Comparison of ENCODE assay signal across 34 cellular contexts in the genomic region with DNA sequence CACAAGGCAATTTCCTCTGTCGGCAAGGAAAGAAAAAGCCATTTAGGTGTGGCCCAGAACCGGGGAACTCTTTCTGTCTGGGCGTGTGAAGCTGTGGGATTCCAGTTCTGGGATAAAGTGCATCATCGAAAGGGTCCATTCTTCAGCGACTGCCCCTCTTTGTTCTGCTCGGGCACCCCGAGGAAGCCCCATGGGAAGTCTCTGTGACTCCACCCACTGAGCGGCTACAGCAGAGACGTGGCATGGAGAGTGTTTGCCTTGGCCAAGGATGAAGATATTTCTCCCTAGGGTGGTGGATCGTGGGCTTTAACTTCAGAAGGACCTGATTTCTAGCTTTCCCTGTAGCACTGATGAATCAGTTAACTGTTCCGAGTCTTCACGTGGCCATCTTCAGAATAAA.
"Had no signal": no experiment of that assay in that cellular context is flagged by ENCODE, and none has a peak within 500 bp of the region (broad histone marks: within the 10 kb centered on the region; RNA-seq: fewer than 3 reads in every experiment).

No MANE protein-coding gene starts in this region.

- H3K4me1 ChIP-seq: ascending aorta had no signal

- H3K4me1 Mint-ChIP-seq: activated CD4-positive, alpha-beta memory T cell treated with anti-CD3 and anti-CD28 coated beads, Interleukin-2, amount 10 ng/mL, durations not matched to agents 7 days and 5 days; activated CD4-positive, alpha-beta T cell treated with anti-CD3 and anti-CD28 coated beads for 36 hours; activated CD4-positive, alpha-beta T cell treated with anti-CD3 and anti-CD28 coated beads, Interleukin-2, amount 10 ng/mL, durations not matched to agents 7 days and 5 days; activated CD8-positive, alpha-beta memory T cell treated with anti-CD3 and anti-CD28 coated beads, Interleukin-2, amount 10 ng/mL, durations not matched to agents 7 days and 5 days; activated naive CD4-positive, alpha-beta T cell treated with anti-CD3 and anti-CD28 coated beads, Interleukin-2, amount 10 ng/mL, durations not matched to agents 7 days and 5 days; activated naive CD4-positive, alpha-beta T cell treated with anti-CD3 and anti-CD28 coated beads, Interleukin-2, amount 50 U/mL, for 24 hours; activated naive CD8-positive, alpha-beta T cell treated with anti-CD3 and anti-CD28 coated beads, Interleukin-2, amount 10 ng/mL, durations not matched to agents 7 days and 5 days; activated naive CD8-positive, alpha-beta T cell treated with anti-CD3 and anti-CD28 coated beads, Interleukin-2, amount 50 U/mL, for 24 hours had no signal

- H3K27me3 ChIP-seq: ascending aorta, cardiac muscle cell had no signal

- H3K27ac ChIP-seq: ascending aorta, cardiac muscle cell, VCaP had no signal

- DNase-seq: activated B cell treated with CpG ODN at 0.5 μM for 24 hours; activated CD4-positive, alpha-beta memory T cell treated with anti-CD3 and anti-CD28 coated beads, Interleukin-2, amount 10 ng/mL, durations not matched to agents 7 days and 5 days; activated CD4-positive, alpha-beta T cell treated with anti-CD3 and anti-CD28 coated beads for 36 hours; activated CD4-positive, alpha-beta T cell treated with anti-CD3 and anti-CD28 coated beads for 48 hours; activated CD4-positive, alpha-beta T cell treated with anti-CD3 and anti-CD28 coated beads, Interleukin-2, amount 10 ng/mL, durations not matched to agents 7 days and 5 days; activated CD4-positive, alpha-beta T cell treated with anti-CD3 and anti-CD28 coated beads, Interleukin-2, amount 50 U/mL, for 48 hours; activated CD4-positive, CD25-positive, alpha-beta regulatory T cell treated with anti-CD3 and anti-CD28 coated beads, Interleukin-2, amount 50 U/mL, for 72 hours; activated CD8-positive, alpha-beta memory T cell treated with anti-CD3 and anti-CD28 coated beads for 24 hours; activated CD8-positive, alpha-beta memory T cell treated with anti-CD3 and anti-CD28 coated beads, Interleukin-2, amount 10 ng/mL, durations not matched to agents 7 days and 5 days; activated CD8-positive, alpha-beta memory T cell treated with anti-CD3 and anti-CD28 coated beads, Interleukin-2, amount 50 U/mL, for 48 hours; activated CD8-positive, alpha-beta T cell treated with anti-CD3 and anti-CD28 coated beads, Interleukin-2, amount 10 ng/mL, durations not matched to agents 7 days and 5 days; activated gamma-delta T cell; activated naive CD4-positive, alpha-beta T cell treated with anti-CD3 and anti-CD28 coated beads, Interleukin-2, amount 10 ng/mL, durations not matched to agents 7 days and 5 days; activated naive CD4-positive, alpha-beta T cell treated with Interleukin-2 at 50 U/mL for 16 hours; activated naive CD8-positive, alpha-beta T cell treated with anti-CD3 and anti-CD28 coated beads, Interleukin-2, amount 10 ng/mL, durations not matched to agents 7 days and 5 days; activated naive CD8-positive, alpha-beta T cell treated with anti-CD3 and anti-CD28 coated beads, Interleukin-2, amount 50 U/mL, for 24 hours; activated T-cell treated with anti-CD3 and anti-CD28 coated beads, Interleukin-2, amount 50 U/mL, for 24 hours; activated T-cell treated with anti-CD3 and anti-CD28 coated beads, Interleukin-2, amount 50 U/mL, for 48 hours; amygdala; anterior cingulate cortex; central memory CD4-positive, alpha-beta T cell; SW 1271; T-helper 1 cell; T-helper 2 cell; T-helper 9 cell had no signal

- H3K36me3 Mint-ChIP-seq: activated CD8-positive, alpha-beta memory T cell treated with anti-CD3 and anti-CD28 coated beads, Interleukin-2, amount 10 ng/mL, durations not matched to agents 7 days and 5 days; activated naive CD4-positive, alpha-beta T cell treated with anti-CD3 and anti-CD28 coated beads, Interleukin-2, amount 10 ng/mL, durations not matched to agents 7 days and 5 days; activated naive CD8-positive, alpha-beta T cell treated with anti-CD3 and anti-CD28 coated beads, Interleukin-2, amount 10 ng/mL, durations not matched to agents 7 days and 5 days; brain had no signal

- H3K9me3 ChIP-seq: ascending aorta had no signal

- H3K27me3 Mint-ChIP-seq: activated B cell treated with CpG ODN at 0.5 μM for 24 hours; activated CD4-positive, alpha-beta memory T cell treated with anti-CD3 and anti-CD28 coated beads, Interleukin-2, amount 10 ng/mL, durations not matched to agents 7 days and 5 days; activated CD4-positive, alpha-beta T cell treated with anti-CD3 and anti-CD28 coated beads for 36 hours; activated CD4-positive, alpha-beta T cell treated with anti-CD3 and anti-CD28 coated beads, Interleukin-2, amount 10 ng/mL, durations not matched to agents 7 days and 5 days; activated CD8-positive, alpha-beta memory T cell treated with anti-CD3 and anti-CD28 coated beads, Interleukin-2, amount 10 ng/mL, durations not matched to agents 7 days and 5 days; activated naive CD4-positive, alpha-beta T cell treated with anti-CD3 and anti-CD28 coated beads, Interleukin-2, amount 10 ng/mL, durations not matched to agents 7 days and 5 days; activated naive CD4-positive, alpha-beta T cell treated with anti-CD3 and anti-CD28 coated beads, Interleukin-2, amount 50 U/mL, for 24 hours; activated naive CD8-positive, alpha-beta T cell; activated naive CD8-positive, alpha-beta T cell treated with anti-CD3 and anti-CD28 coated beads, Interleukin-2, amount 50 U/mL, for 24 hours; activated T-cell treated with anti-CD3 and anti-CD28 coated beads, Interleukin-2, amount 50 U/mL, for 24 hours; brain had no signal

- H3K27ac Mint-ChIP-seq: activated B cell treated with CpG ODN at 0.5 μM for 24 hours; activated CD4-positive, alpha-beta memory T cell treated with anti-CD3 and anti-CD28 coated beads, Interleukin-2, amount 10 ng/mL, durations not matched to agents 7 days and 5 days; activated CD4-positive, alpha-beta T cell treated with anti-CD3 and anti-CD28 coated beads for 36 hours; activated CD4-positive, alpha-beta T cell treated with anti-CD3 and anti-CD28 coated beads, Interleukin-2, amount 10 ng/mL, durations not matched to agents 7 days and 5 days; activated CD8-positive, alpha-beta memory T cell treated with anti-CD3 and anti-CD28 coated beads, Interleukin-2, amount 10 ng/mL, durations not matched to agents 7 days and 5 days; activated CD8-positive, alpha-beta T cell treated with anti-CD3 and anti-CD28 coated beads, Interleukin-2, amount 10 ng/mL, durations not matched to agents 7 days and 5 days; activated naive CD4-positive, alpha-beta T cell treated with anti-CD3 and anti-CD28 coated beads, Interleukin-2, amount 10 ng/mL, durations not matched to agents 7 days and 5 days; activated naive CD4-positive, alpha-beta T cell treated with anti-CD3 and anti-CD28 coated beads, Interleukin-2, amount 50 U/mL, for 24 hours; activated naive CD8-positive, alpha-beta T cell; activated naive CD8-positive, alpha-beta T cell treated with anti-CD3 and anti-CD28 coated beads, Interleukin-2, amount 10 ng/mL, durations not matched to agents 7 days and 5 days; activated naive CD8-positive, alpha-beta T cell treated with anti-CD3 and anti-CD28 coated beads, Interleukin-2, amount 50 U/mL, for 24 hours; activated T-cell treated with anti-CD3 and anti-CD28 coated beads, Interleukin-2, amount 50 U/mL, for 24 hours; activated T-helper 2 cell treated with anti-CD3 and anti-CD28 coated beads, Interferon-gamma antibody, Interleukin-2, Interleukin-4, amounts not matched to agents 10 μg/mL and 5 μg/mL and 100 μg/mL, durations not matched to agents 14 hours and 24 hours and 36 hours; T-helper 1 cell treated with Interleukin-12 subunit alpha and Interleukin-12 subunit beta and Interleukin-4 antibody, amounts not matched to agents 30 μg/mL and 1 μg/mL, for 36 hours; T-helper 2 cell treated with Interferon-gamma antibody and Interleukin-4, amounts not matched to agents 5 μg/mL and 100 μg/mL, for 36 hours had no signal

- H3K36me3 ChIP-seq: ascending aorta, cardiac muscle cell had no signal

- H3K9me3 Mint-ChIP-seq: activated B cell treated with CpG ODN at 0.5 μM for 24 hours; activated CD4-positive, alpha-beta T cell treated with anti-CD3 and anti-CD28 coated beads, Interleukin-2, amount 10 ng/mL, durations not matched to agents 7 days and 5 days; activated naive CD4-positive, alpha-beta T cell treated with anti-CD3 and anti-CD28 coated beads, Interleukin-2, amount 10 ng/mL, durations not matched to agents 7 days and 5 days; activated naive CD4-positive, alpha-beta T cell treated with anti-CD3 and anti-CD28 coated beads, Interleukin-2, amount 50 U/mL, for 24 hours; activated naive CD8-positive, alpha-beta T cell treated with anti-CD3 and anti-CD28 coated beads, Interleukin-2, amount 10 ng/mL, durations not matched to agents 7 days and 5 days; activated naive CD8-positive, alpha-beta T cell treated with anti-CD3 and anti-CD28 coated beads, Interleukin-2, amount 50 U/mL, for 24 hours; activated T-cell treated with anti-CD3 and anti-CD28 coated beads, Interleukin-2, amount 50 U/mL, for 24 hours; activated T-helper 2 cell treated with anti-CD3 and anti-CD28 coated beads, Interferon-gamma antibody, Interleukin-2, Interleukin-4, amounts not matched to agents 10 μg/mL and 5 μg/mL and 100 μg/mL, durations not matched to agents 14 hours and 24 hours and 36 hours; brain; T-helper 1 cell treated with Interleukin-12 subunit alpha and Interleukin-12 subunit beta and Interleukin-4 antibody, amounts not matched to agents 30 μg/mL and 1 μg/mL, for 36 hours; T-helper 2 cell treated with Interferon-gamma antibody and Interleukin-4, amounts not matched to agents 5 μg/mL and 100 μg/mL, for 36 hours had no signal

- H3K4me3 Mint-ChIP-seq: activated B cell treated with CpG ODN at 0.5 μM for 24 hours; activated CD4-positive, alpha-beta memory T cell treated with anti-CD3 and anti-CD28 coated beads, Interleukin-2, amount 10 ng/mL, durations not matched to agents 7 days and 5 days; activated CD4-positive, alpha-beta T cell treated with anti-CD3 and anti-CD28 coated beads for 36 hours; activated CD4-positive, alpha-beta T cell treated with anti-CD3 and anti-CD28 coated beads, Interleukin-2, amount 10 ng/mL, durations not matched to agents 7 days and 5 days; activated CD8-positive, alpha-beta memory T cell treated with anti-CD3 and anti-CD28 coated beads, Interleukin-2, amount 10 ng/mL, durations not matched to agents 7 days and 5 days; activated CD8-positive, alpha-beta T cell treated with anti-CD3 and anti-CD28 coated beads, Interleukin-2, amount 10 ng/mL, durations not matched to agents 7 days and 5 days; activated naive CD4-positive, alpha-beta T cell treated with anti-CD3 and anti-CD28 coated beads, Interleukin-2, amount 10 ng/mL, durations not matched to agents 7 days and 5 days; activated naive CD4-positive, alpha-beta T cell treated with anti-CD3 and anti-CD28 coated beads, Interleukin-2, amount 50 U/mL, for 24 hours; activated naive CD8-positive, alpha-beta T cell; activated naive CD8-positive, alpha-beta T cell treated with anti-CD3 and anti-CD28 coated beads, Interleukin-2, amount 10 ng/mL, durations not matched to agents 7 days and 5 days; activated naive CD8-positive, alpha-beta T cell treated with anti-CD3 and anti-CD28 coated beads, Interleukin-2, amount 50 U/mL, for 24 hours; activated T-cell treated with anti-CD3 and anti-CD28 coated beads, Interleukin-2, amount 50 U/mL, for 24 hours; brain; T-helper 1 cell treated with Interleukin-12 subunit alpha and Interleukin-12 subunit beta and Interleukin-4 antibody, amounts not matched to agents 30 μg/mL and 1 μg/mL, for 36 hours; T-helper 2 cell treated with Interferon-gamma antibody and Interleukin-4, amounts not matched to agents 5 μg/mL and 100 μg/mL, for 36 hours had no signal

- H3K4me3 ChIP-seq: ascending aorta, cardiac muscle cell had no signal
